Comparison of ENCODE assay signal across 1 cellular context in the genomic region with DNA sequence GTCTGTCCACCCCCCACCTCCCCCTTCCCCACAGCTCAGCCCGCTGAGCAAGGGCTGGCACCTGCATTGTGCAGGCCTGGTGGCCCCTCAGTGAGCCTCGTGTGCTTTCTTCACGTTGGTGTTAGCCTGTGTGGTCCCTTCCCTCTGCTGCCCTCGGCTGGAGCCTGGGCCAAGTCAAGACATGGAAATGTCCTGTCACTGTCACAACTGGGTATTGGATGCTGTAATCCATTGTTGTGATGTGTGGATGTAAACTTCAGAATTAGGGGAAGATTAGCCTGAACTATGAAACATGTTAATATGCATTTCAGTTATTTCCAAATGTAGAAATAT.
TF ChIP-seq lines count a peak whose summit lies in the region.

No MANE protein-coding gene starts in this region.

TF ChIP-seq in K562, 482 proteins besides CTCF, POLR2A, EP300 and RAD21 (continued from another document):
- TF ChIP-seq, protein P1, sequence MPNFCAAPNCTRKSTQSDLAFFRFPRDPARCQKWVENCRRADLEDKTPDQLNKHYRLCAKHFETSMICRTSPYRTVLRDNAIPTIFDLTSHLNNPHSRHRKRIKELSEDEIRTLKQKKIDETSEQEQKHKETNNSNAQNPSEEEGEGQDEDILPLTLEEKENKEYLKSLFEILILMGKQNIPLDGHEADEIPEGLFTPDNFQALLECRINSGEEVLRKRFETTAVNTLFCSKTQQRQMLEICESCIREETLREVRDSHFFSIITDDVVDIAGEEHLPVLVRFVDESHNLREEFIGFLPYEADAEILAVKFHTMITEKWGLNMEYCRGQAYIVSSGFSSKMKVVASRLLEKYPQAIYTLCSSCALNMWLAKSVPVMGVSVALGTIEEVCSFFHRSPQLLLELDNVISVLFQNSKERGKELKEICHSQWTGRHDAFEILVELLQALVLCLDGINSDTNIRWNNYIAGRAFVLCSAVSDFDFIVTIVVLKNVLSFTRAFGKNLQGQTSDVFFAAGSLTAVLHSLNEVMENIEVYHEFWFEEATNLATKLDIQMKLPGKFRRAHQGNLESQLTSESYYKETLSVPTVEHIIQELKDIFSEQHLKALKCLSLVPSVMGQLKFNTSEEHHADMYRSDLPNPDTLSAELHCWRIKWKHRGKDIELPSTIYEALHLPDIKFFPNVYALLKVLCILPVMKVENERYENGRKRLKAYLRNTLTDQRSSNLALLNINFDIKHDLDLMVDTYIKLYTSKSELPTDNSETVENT (CRISPR knock-in tag; IDR thresholded peaks at IDR 0.05): no peak
- TF ChIP-seq NR1H2 (CRISPR knock-in tag; IDR thresholded peaks at IDR 0.05): no peak
- no peak for TF ChIP-seq ZNF766 (CRISPR knock-in tag; conservative IDR thresholded peaks at IDR 0.05)
- no peak for TF ChIP-seq PCBP1 (IDR thresholded peaks at IDR 0.05; ENCODE audit: low read depth, low read length, poor library complexity, severe bottlenecking)
- TF ChIP-seq, protein P2, sequence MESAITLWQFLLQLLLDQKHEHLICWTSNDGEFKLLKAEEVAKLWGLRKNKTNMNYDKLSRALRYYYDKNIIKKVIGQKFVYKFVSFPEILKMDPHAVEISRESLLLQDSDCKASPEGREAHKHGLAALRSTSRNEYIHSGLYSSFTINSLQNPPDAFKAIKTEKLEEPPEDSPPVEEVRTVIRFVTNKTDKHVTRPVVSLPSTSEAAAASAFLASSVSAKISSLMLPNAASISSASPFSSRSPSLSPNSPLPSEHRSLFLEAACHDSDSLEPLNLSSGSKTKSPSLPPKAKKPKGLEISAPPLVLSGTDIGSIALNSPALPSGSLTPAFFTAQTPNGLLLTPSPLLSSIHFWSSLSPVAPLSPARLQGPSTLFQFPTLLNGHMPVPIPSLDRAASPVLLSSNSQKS (CRISPR knock-in tag; IDR thresholded peaks at IDR 0.05): no peak
- TF ChIP-seq, protein P3, sequence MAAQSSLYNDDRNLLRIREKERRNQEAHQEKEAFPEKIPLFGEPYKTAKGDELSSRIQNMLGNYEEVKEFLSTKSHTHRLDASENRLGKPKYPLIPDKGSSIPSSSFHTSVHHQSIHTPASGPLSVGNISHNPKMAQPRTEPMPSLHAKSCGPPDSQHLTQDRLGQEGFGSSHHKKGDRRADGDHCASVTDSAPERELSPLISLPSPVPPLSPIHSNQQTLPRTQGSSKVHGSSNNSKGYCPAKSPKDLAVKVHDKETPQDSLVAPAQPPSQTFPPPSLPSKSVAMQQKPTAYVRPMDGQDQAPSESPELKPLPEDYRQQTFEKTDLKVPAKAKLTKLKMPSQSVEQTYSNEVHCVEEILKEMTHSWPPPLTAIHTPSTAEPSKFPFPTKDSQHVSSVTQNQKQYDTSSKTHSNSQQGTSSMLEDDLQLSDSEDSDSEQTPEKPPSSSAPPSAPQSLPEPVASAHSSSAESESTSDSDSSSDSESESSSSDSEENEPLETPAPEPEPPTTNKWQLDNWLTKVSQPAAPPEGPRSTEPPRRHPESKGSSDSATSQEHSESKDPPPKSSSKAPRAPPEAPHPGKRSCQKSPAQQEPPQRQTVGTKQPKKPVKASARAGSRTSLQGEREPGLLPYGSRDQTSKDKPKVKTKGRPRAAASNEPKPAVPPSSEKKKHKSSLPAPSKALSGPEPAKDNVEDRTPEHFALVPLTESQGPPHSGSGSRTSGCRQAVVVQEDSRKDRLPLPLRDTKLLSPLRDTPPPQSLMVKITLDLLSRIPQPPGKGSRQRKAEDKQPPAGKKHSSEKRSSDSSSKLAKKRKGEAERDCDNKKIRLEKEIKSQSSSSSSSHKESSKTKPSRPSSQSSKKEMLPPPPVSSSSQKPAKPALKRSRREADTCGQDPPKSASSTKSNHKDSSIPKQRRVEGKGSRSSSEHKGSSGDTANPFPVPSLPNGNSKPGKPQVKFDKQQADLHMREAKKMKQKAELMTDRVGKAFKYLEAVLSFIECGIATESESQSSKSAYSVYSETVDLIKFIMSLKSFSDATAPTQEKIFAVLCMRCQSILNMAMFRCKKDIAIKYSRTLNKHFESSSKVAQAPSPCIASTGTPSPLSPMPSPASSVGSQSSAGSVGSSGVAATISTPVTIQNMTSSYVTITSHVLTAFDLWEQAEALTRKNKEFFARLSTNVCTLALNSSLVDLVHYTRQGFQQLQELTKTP (IDR thresholded peaks at IDR 0.05; ENCODE audit: low read depth in 1 of 2, partially characterized antibody in 2 of 2): no peak
- no peak for TF ChIP-seq ARHGAP35 (IDR thresholded peaks at IDR 0.05; ENCODE audit: partially characterized antibody)
- no peak for TF ChIP-seq SP2 (IDR thresholded peaks at IDR 0.05; ENCODE audit: extremely low read depth, low read depth, low read length, poor library complexity, severe bottlenecking)
- TF ChIP-seq, protein P4, sequence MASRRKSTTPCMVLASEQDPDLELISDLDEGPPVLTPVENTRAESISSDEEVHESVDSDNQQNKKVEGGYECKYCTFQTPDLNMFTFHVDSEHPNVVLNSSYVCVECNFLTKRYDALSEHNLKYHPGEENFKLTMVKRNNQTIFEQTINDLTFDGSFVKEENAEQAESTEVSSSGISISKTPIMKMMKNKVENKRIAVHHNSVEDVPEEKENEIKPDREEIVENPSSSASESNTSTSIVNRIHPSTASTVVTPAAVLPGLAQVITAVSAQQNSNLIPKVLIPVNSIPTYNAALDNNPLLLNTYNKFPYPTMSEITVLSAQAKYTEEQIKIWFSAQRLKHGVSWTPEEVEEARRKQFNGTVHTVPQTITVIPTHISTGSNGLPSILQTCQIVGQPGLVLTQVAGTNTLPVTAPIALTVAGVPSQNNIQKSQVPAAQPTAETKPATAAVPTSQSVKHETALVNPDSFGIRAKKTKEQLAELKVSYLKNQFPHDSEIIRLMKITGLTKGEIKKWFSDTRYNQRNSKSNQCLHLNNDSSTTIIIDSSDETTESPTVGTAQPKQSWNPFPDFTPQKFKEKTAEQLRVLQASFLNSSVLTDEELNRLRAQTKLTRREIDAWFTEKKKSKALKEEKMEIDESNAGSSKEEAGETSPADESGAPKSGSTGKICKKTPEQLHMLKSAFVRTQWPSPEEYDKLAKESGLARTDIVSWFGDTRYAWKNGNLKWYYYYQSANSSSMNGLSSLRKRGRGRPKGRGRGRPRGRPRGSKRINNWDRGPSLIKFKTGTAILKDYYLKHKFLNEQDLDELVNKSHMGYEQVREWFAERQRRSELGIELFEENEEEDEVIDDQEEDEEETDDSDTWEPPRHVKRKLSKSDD (conservative IDR thresholded peaks at IDR 0.05; ENCODE audit: low read length): no peak
- no peak for TF ChIP-seq DACH1 (IDR thresholded peaks at IDR 0.05; ENCODE audit: partially characterized antibody)
- TF ChIP-seq, protein P5, sequence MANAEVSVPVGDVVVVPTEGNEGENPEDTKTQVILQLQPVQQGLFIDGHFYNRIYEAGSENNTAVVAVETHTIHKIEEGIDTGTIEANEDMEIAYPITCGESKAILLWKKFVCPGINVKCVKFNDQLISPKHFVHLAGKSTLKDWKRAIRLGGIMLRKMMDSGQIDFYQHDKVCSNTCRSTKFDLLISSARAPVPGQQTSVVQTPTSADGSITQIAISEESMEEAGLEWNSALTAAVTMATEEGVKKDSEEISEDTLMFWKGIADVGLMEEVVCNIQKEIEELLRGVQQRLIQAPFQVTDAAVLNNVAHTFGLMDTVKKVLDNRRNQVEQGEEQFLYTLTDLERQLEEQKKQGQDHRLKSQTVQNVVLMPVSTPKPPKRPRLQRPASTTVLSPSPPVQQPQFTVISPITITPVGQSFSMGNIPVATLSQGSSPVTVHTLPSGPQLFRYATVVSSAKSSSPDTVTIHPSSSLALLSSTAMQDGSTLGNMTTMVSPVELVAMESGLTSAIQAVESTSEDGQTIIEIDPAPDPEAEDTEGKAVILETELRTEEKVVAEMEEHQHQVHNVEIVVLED (CRISPR knock-in tag; IDR thresholded peaks at IDR 0.05): no peak
